ENCODE assay signal across 8 cellular contexts in the genomic region with DNA sequence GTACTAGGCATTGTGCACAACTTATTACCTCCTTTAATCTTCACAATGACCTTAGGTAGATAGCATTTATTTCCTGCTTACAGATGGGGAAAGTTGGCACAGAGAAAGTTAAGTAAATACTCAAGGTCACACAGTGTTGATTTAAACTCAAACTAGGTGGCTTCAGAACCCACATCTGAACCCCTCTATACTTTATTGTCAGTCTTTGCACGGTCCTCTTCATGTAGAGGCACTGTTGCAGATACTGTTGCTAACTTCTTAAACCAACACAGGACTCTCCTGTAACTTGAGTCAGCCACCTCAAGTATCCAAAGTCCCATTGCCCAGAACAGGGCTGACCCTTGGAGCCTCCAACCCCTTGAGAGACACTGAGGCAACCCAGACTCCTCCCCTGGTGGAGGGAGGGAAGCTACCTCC.
"Had no signal": no experiment of that assay in that cellular context is flagged by ENCODE, and none has a peak within 500 bp of the region (broad histone marks: within the 10 kb centered on the region; RNA-seq: fewer than 3 reads in every experiment).

No MANE protein-coding gene starts in this region.

- H3K9me3 ChIP-seq: esophagus muscularis mucosa, transverse colon had no signal

- H3K27me3 ChIP-seq: esophagus muscularis mucosa, transverse colon had no signal

- ATAC-seq: activated CD4-positive, CD25-positive, alpha-beta regulatory T cell treated with anti-CD3 and anti-CD28 coated beads, Interleukin-2, amount 50 U/mL, for 24 hours; activated T-cell treated with anti-CD3 and anti-CD28 coated beads, Interleukin-2, amount 50 U/mL, for 4 hours; stimulated activated naive B cell treated with anti-CD40 and anti-IgM and Interleukin-4, amounts not matched to agents 10 μg/mL and 1 μg/mL and 100 μg/mL, for 72 hours had no signal

- H3K36me3 ChIP-seq: transverse colon had no signal

- H3K4me3 ChIP-seq: esophagus muscularis mucosa, transverse colon had no signal

- H3K27ac ChIP-seq: esophagus muscularis mucosa, transverse colon had no signal

- DNase-seq: activated gamma-delta T cell; activated naive CD8-positive, alpha-beta T cell treated with anti-CD3 and anti-CD28 coated beads for 36 hours; activated T-cell treated with anti-CD3 and anti-CD28 coated beads, Interleukin-2, amount 50 U/mL, for 4 hours; foreskin fibroblast; stimulated activated naive B cell treated with anti-CD40 and anti-IgM and Interleukin-4, amounts not matched to agents 10 μg/mL and 1 μg/mL and 100 μg/mL, for 72 hours; transverse colon had no signal
